Comparison of ENCODE assay signal across 8 cellular contexts in genomic region chr2:201191132-201191875, GRCh38. TPM values are rescaled to one million over a fixed set of nuclear protein-coding genes. Genes with fewer than 3 reads are reported as not detected.
DNase-seq lines count a peak whose midpoint lies in the region; TF ChIP-seq lines count a peak whose summit lies in the region.

No MANE protein-coding gene starts in this region.

- H2BK15ac ChIP-seq in neuronal stem cell (ENCODE audit: low read length), result no peak overlapping the region

- WGBS in neuronal stem cell (ENCODE audit: extremely low coverage in 2 of 2, insufficient read length in 2 of 2, insufficient replicate concordance in 1 of 2), 2 donors, result no CpG with 5 or more reads among the region's 4 CpGs
- WGBS in GM23248 (ENCODE audit: low coverage in 1 of 2, low lambda C conversion rate in 2 of 2, missing lambda C conversion rate in 2 of 2), 2 experiments, result 54 to 58% methylated on average over 4 of the region's 4 CpGs

- no peaks in the 10 kb centered on the region; the same call in 1 of the 2 replicates for H3K27me3 ChIP-seq in Karpas-422 (ENCODE audit: low read length)
- H3K27me3 ChIP-seq in colonic mucosa, result no peaks in the 10 kb centered on the region
- no peaks in the 10 kb centered on the region for H3K27me3 ChIP-seq in neuronal stem cell (ENCODE audit: control insufficient read depth in 3 of 3, insufficient read depth in 3 of 3, low read depth in 1 of 3, low read length in 3 of 3)
- H3K27me3 ChIP-seq in GM23248 (replicated peaks; ENCODE audit: insufficient read depth), result no peaks in the 10 kb centered on the region

- H3K4me3 ChIP-seq in Karpas-422 (ENCODE audit: low read length) (no peak overlapping the region), colonic mucosa (no peak overlapping the region), neuronal stem cell (ENCODE audit: low read length in 2 of 2) (no peak overlapping the region), GM23248 (no peak overlapping the region)

- H2AK5ac ChIP-seq in neuronal stem cell (ENCODE audit: low read depth, low read length), result no peak overlapping the region

- H3K36me3 ChIP-seq in Karpas-422 (ENCODE audit: insufficient read depth, low read length) (no peaks in the 10 kb centered on the region), colonic mucosa (peaks cover 14% of the 10 kb centered on the region), neuronal stem cell (replicated peaks in 1 of 2; ENCODE audit: control insufficient read depth in 2 of 2, insufficient read depth in 2 of 2, low read length in 2 of 2) (no peaks in the 10 kb centered on the region), GM23248 (ENCODE audit: low read depth) (0 out of 2 replicates have a peak, but pooled peaks cover 3% of the 10 kb centered on the region)

- no peak overlapping the region for H2BK5ac ChIP-seq in neuronal stem cell (ENCODE audit: low read length)

- H3K27ac ChIP-seq in Karpas-422 (ENCODE audit: low read length), result no peak overlapping the region
- H3K27ac ChIP-seq in colonic mucosa, result peak overlapping the region; percentile 28
- H3K27ac ChIP-seq in neuronal stem cell (replicated peaks; ENCODE audit: low read length), result no peak overlapping the region
- H3K27ac ChIP-seq in GM23248, result no peak overlapping the region
- no peak overlapping the region for H3K27ac ChIP-seq in RWPE1

- no peak overlapping the region for H3K4ac ChIP-seq in neuronal stem cell (ENCODE audit: low read length)

- no peak overlapping the region for H3K23ac ChIP-seq in neuronal stem cell (ENCODE audit: low read depth, low read length, poor library complexity)

- H3K79me1 ChIP-seq in neuronal stem cell (ENCODE audit: low read depth, low read length), result no peaks in the 10 kb centered on the region

- DNase-seq in GM20000 (ENCODE audit: low spot score), result peak; percentile 19
- DNase-seq in Karpas-422, result peak; percentile 41
- DNase-seq in colonic mucosa, result no peak
- DNase-seq in neuronal stem cell (ENCODE audit: low spot score), result no peak
- no peak for DNase-seq in NCI-H2107 treated with DMSO at 0.1 percent for 48 hours (lab: John Stamatoyannopoulos, UW; ENCODE audit: unreplicated experiment)
- no peak for DNase-seq in GM23248
- no peak for DNase-seq in NCI-H2171 (lab: John Stamatoyannopoulos, UW)
- no peak for DNase-seq in RWPE1 (ENCODE audit: low spot score)

- H2BK12ac ChIP-seq in neuronal stem cell (ENCODE audit: low read length), result no peak overlapping the region

- peaks cover 11% of the 10 kb centered on the region for H3K4me1 ChIP-seq in Karpas-422 (ENCODE audit: low read length)
- peaks cover 3% of the 10 kb centered on the region for H3K4me1 ChIP-seq in colonic mucosa
- H3K4me1 ChIP-seq in neuronal stem cell (ENCODE audit: control insufficient read depth in 2 of 2, insufficient read depth in 1 of 2, low read depth in 1 of 2, low read length in 2 of 2), result no peaks in the 10 kb centered on the region
- H3K4me1 ChIP-seq in GM23248 (ENCODE audit: insufficient read depth), result no peaks in the 10 kb centered on the region

- H3K9me3 ChIP-seq in Karpas-422 (ENCODE audit: low read length), result no peaks in the 10 kb centered on the region
- H3K9me3 ChIP-seq in colonic mucosa, result no peaks in the 10 kb centered on the region
- H3K9me3 ChIP-seq in neuronal stem cell (replicated peaks in 1 of 2; ENCODE audit: control insufficient read depth in 2 of 2, insufficient read depth in 1 of 2, low read depth in 1 of 2, low read length in 2 of 2), result no peaks in the 10 kb centered on the region
- H3K9me3 ChIP-seq in GM23248 (ENCODE audit: low read depth), result no peaks in the 10 kb centered on the region

- H3K4me2 ChIP-seq in Karpas-422 (ENCODE audit: low read depth, low read length, poor library complexity, severe bottlenecking), result no peak overlapping the region
- H3K4me2 ChIP-seq in neuronal stem cell (ENCODE audit: insufficient read depth, low read length, poor library complexity, severe bottlenecking), result no peak overlapping the region
- no peak overlapping the region for H3K4me2 ChIP-seq in GM23248 (ENCODE audit: unreplicated experiment)

- H3K9ac ChIP-seq in Karpas-422 (ENCODE audit: low read length) (no peak overlapping the region), colonic mucosa (ENCODE audit: low read depth in 2 of 2, low read length in 2 of 2) (no peak overlapping the region), neuronal stem cell (ENCODE audit: low read depth, low read length, poor library complexity) (no peak overlapping the region), GM23248 (no peak overlapping the region)

- H3K79me2 ChIP-seq in Karpas-422 (ENCODE audit: low read length), result no peaks in the 10 kb centered on the region
- H3K79me2 ChIP-seq in GM23248 (ENCODE audit: insufficient read depth), result no peaks in the 10 kb centered on the region

- CTCF ChIA-PET in RWPE1 (lab: Yijun Ruan, JAX), result interaction anchor here (0.7 to 1.7 kb wide), 2 partner anchors 8 to 122 kb away, joined by 3 to 6 read pairs; partner anchors contain the start of gene CASP10

- no peak overlapping the region for H3K18ac ChIP-seq in neuronal stem cell (ENCODE audit: low read length)

- intact Hi-C loops in colonic mucosa (cut with DNase I), result no loop called here

- no peak overlapping the region for H4K91ac ChIP-seq in neuronal stem cell (ENCODE audit: low read depth, low read length, poor library complexity)

- H4K8ac ChIP-seq in neuronal stem cell (ENCODE audit: low read depth, low read length), result no peak overlapping the region

- H4K20me1 ChIP-seq in Karpas-422 (ENCODE audit: insufficient read depth, low read depth, low read length) (no peaks in the 10 kb centered on the region), GM23248 (ENCODE audit: insufficient read depth) (no peaks in the 10 kb centered on the region)

- no peak overlapping the region for H3K14ac ChIP-seq in neuronal stem cell (ENCODE audit: low read length)

- no peaks in the 10 kb centered on the region for H3K9me2 ChIP-seq in Karpas-422 (replicated peaks; ENCODE audit: insufficient read depth, low read length)
- no peaks in the 10 kb centered on the region for H3K9me2 ChIP-seq in GM23248 (ENCODE audit: insufficient read depth)

- H3F3A ChIP-seq in GM23248 (ENCODE audit: insufficient read depth), result no peaks in the 10 kb centered on the region

- TF ChIP-seq CTCF in GM20000 (IDR thresholded peaks at IDR 0.05; ENCODE audit: extremely low read depth, missing control alignments), result no peak
- no peak for TF ChIP-seq CTCF in colonic mucosa (IDR thresholded peaks at IDR 0.05)
- TF ChIP-seq CTCF in RWPE1 (conservative IDR thresholded peaks at IDR 0.05; ENCODE audit: low read depth), result no peak

- no peak overlapping the region for H2AFZ ChIP-seq in Karpas-422 (ENCODE audit: low read length)
- peak overlapping the region; percentile 37 for H2AFZ ChIP-seq in neuronal stem cell (ENCODE audit: low read length)
- no peak overlapping the region for H2AFZ ChIP-seq in GM23248

- in situ Hi-C loops in GM23248 (cut with MboI), result no loop called here

- no peak overlapping the region for H2BK120ac ChIP-seq in neuronal stem cell (ENCODE audit: low read depth, low read length)

- POLR2A ChIA-PET in RWPE1 (lab: Yijun Ruan, JAX; ENCODE audit: low non-redundant PET), result interaction anchor here (0.7 kb wide), 1 partner anchor 567 kb away, joined by 4 read pairs; no protein-coding TSS in a partner anchor

RNA-seq across cellular contexts. Expression of gene CASP10, which starts 8.4 kb away (rescaled TPM):
- total RNA-seq in Karpas-422 (2014; rRNA removed; shearing (Covaris generic); ENCODE audit: low replicate concordance), result 0.48 and 5.2 TPM in 2 replicates
- total RNA-seq in colonic mucosa, result 10 to 100 TPM; 28.0 to 52.3 TPM
- 0.10 TPM for polyA plus RNA-seq in neuronal stem cell (2013, experiment 1 of 2)
- 0.17 TPM for polyA plus RNA-seq in neuronal stem cell (2013, experiment 2 of 2)
- 5.1 and 5.2 TPM in 2 replicates for total RNA-seq in GM23248 (2014; rRNA removed; shearing (Covaris generic))
- polyA plus RNA-seq in GM23248 (2016; fragmentation: Nextera tagmentation; extraction: Ambion mirVana), result 2.8 and 2.9 TPM in 2 replicates

Comparison
In these comparisons a context has a peak if more than half of its experiments do, and no peak if none do; other contexts are left out.
1. DNase-seq: peak in GM20000 (single experiment) and Karpas-422 (single experiment); none in colonic mucosa (single experiment), neuronal stem cell (single experiment), NCI-H2107 treated with DMSO at 0.1 percent for 48 hours (single experiment), GM23248 (single experiment), NCI-H2171 (single experiment) and RWPE1 (single experiment).